ENCODE assay signal across 21 cellular contexts in the genomic region with DNA sequence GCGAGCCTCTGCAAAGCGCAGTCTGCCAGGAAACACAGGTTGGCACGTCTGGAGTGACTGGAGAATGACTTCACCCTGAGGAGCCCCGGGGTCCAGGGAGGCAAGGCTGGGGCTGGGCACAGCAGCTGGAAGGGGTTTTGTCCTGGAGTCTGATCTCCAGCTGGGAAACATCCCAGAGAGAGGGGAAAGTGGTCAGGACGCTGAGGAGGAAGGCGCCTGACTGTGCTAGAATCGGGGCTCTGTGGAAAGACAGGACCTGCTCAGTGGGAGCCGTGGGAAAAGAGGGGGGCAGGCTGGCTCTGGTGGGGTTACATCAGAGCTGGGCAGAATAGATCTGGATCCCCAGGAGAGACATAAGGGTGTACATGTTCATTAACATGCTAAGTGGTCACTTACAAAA.
"Had no signal": no experiment of that assay in that cellular context is flagged by ENCODE, and none has a peak within 500 bp of the region (broad histone marks: within the 10 kb centered on the region; RNA-seq: fewer than 3 reads in every experiment).

No MANE protein-coding gene starts in this region.

- H3K4me1 Mint-ChIP-seq: activated B cell treated with CpG ODN at 0.5 μM for 24 hours; activated CD4-positive, alpha-beta T cell treated with anti-CD3 and anti-CD28 coated beads for 36 hours; activated naive CD8-positive, alpha-beta T cell treated with anti-CD3 and anti-CD28 coated beads for 36 hours; central memory CD8-positive, alpha-beta T cell; memory B cell had no signal

- ATAC-seq: activated CD4-positive, alpha-beta T cell treated with anti-CD3 and anti-CD28 coated beads for 36 hours; mucosa of descending colon had no signal

- H3K27me3 ChIP-seq: breast epithelium, heart right ventricle, tibial artery had no signal

- H3K9me3 Mint-ChIP-seq: activated B cell treated with CpG ODN at 0.5 μM for 24 hours; activated naive CD8-positive, alpha-beta T cell treated with anti-CD3 and anti-CD28 coated beads for 36 hours; central memory CD8-positive, alpha-beta T cell; memory B cell had no signal

- H3K36me3 Mint-ChIP-seq: activated naive CD8-positive, alpha-beta T cell treated with anti-CD3 and anti-CD28 coated beads for 36 hours; memory B cell had no signal

- H3K27ac Mint-ChIP-seq: activated B cell treated with CpG ODN at 0.5 μM for 24 hours; activated CD4-positive, alpha-beta T cell treated with anti-CD3 and anti-CD28 coated beads for 36 hours; activated naive CD8-positive, alpha-beta T cell treated with anti-CD3 and anti-CD28 coated beads for 36 hours; memory B cell had no signal

- H3K4me3 Mint-ChIP-seq: activated B cell treated with CpG ODN at 0.5 μM for 24 hours; activated CD4-positive, alpha-beta T cell treated with anti-CD3 and anti-CD28 coated beads for 36 hours; activated naive CD8-positive, alpha-beta T cell treated with anti-CD3 and anti-CD28 coated beads for 36 hours; central memory CD8-positive, alpha-beta T cell; memory B cell had no signal

- DNase-seq: activated B cell treated with CpG ODN at 0.5 μM for 24 hours; activated CD4-positive, alpha-beta T cell treated with anti-CD3 and anti-CD28 coated beads for 36 hours; activated CD4-positive, alpha-beta T cell treated with anti-CD3 and anti-CD28 coated beads, Interleukin-2, amount 50 U/mL, for 4 hours; activated CD8-positive, alpha-beta memory T cell treated with anti-CD3 and anti-CD28 coated beads for 24 hours; activated naive CD4-positive, alpha-beta T cell treated with Interleukin-2 at 50 U/mL for 16 hours; activated naive CD8-positive, alpha-beta T cell treated with anti-CD3 and anti-CD28 coated beads for 36 hours; activated T-cell treated with anti-CD3 and anti-CD28 coated beads, Interleukin-2, amount 50 U/mL, for 48 hours; cortex of kidney; foreskin fibroblast; heart right ventricle; islet precursor cell; left cardiac atrium; mucosa of descending colon; stimulated activated CD4-positive, alpha-beta T cell treated with anti-CD3 and anti-CD28 coated beads, Interleukin-4, amount 100 ng/mL, for 24 hours; stimulated activated naive CD4-positive, alpha-beta T cell treated with Interleukin-2 at 50 U/mL for 16 hours; T-helper 9 cell; tibial artery had no signal

- H3K27ac ChIP-seq: breast epithelium, heart right ventricle, prostate gland had no signal

- H3K4me1 ChIP-seq: breast epithelium, heart right ventricle, prostate gland had no signal

- H3K4me3 ChIP-seq: breast epithelium, heart right ventricle, mucosa of descending colon, prostate gland, tibial artery had no signal

- H3K36me3 ChIP-seq: breast epithelium, prostate gland had no signal

- H3K9me3 ChIP-seq: breast epithelium, heart right ventricle, mucosa of descending colon, prostate gland, tibial artery had no signal
